In the genomic region with DNA sequence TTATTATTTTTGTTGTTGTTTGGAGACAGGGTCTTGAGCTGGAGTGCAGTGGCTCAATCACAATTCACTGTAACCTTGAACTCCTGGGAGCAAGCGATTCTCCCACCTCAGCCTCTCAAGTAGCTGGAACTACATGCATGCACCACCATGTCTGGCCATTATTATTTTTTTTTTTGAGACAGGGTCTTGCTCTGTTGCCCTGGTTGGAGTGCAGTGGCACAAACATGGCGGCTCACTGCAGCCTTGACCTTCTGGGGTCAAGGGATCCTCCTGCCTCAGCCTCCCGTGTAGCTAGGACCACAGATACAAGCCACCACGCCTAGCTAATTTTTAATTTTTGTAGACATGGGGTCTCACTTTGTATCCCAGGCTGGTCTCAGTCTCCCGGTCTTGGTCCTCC, we compare ENCODE assay signal across 40 cellular contexts.
"Had no signal": no experiment of that assay in that cellular context is flagged by ENCODE, and none has a peak within 500 bp of the region (broad histone marks: within the 10 kb centered on the region; RNA-seq: fewer than 3 reads in every experiment).

No MANE protein-coding gene starts in this region.

- H3K27me3 Mint-ChIP-seq: activated naive CD4-positive, alpha-beta T cell treated with anti-CD3 and anti-CD28 coated beads, Interleukin-2, amount 50 U/mL, for 24 hours; activated naive CD8-positive, alpha-beta T cell; activated naive CD8-positive, alpha-beta T cell treated with anti-CD3 and anti-CD28 coated beads for 36 hours; activated naive CD8-positive, alpha-beta T cell treated with anti-CD3 and anti-CD28 coated beads, Interleukin-2, amount 50 U/mL, for 24 hours; activated T-cell treated with anti-CD3 and anti-CD28 coated beads, Interleukin-2, amount 50 U/mL, for 24 hours; activated T-helper 17 cell treated with anti-CD3 and anti-CD28 coated beads, Interleukin-2, amount 50 U/mL, for 72 hours; central memory CD8-positive, alpha-beta T cell had no signal

- H3K4me1 ChIP-seq: adrenal gland, ascending aorta, body of pancreas, breast epithelium had no signal

- H3K4me3 ChIP-seq: adrenal gland, ascending aorta, body of pancreas, breast epithelium, cardiac muscle cell had no signal

- H3K4me1 Mint-ChIP-seq: activated naive CD4-positive, alpha-beta T cell treated with anti-CD3 and anti-CD28 coated beads, Interleukin-2, amount 10 ng/mL, durations not matched to agents 7 days and 5 days; activated naive CD4-positive, alpha-beta T cell treated with anti-CD3 and anti-CD28 coated beads, Interleukin-2, amount 50 U/mL, for 24 hours; activated naive CD8-positive, alpha-beta T cell treated with anti-CD3 and anti-CD28 coated beads for 36 hours; activated naive CD8-positive, alpha-beta T cell treated with anti-CD3 and anti-CD28 coated beads, Interleukin-2, amount 10 ng/mL, durations not matched to agents 7 days and 5 days; activated naive CD8-positive, alpha-beta T cell treated with anti-CD3 and anti-CD28 coated beads, Interleukin-2, amount 50 U/mL, for 24 hours; activated T-helper 17 cell treated with anti-CD3 and anti-CD28 coated beads, Interleukin-2, amount 50 U/mL, for 72 hours; brain; central memory CD8-positive, alpha-beta T cell had no signal

- H3K36me3 ChIP-seq: adrenal gland, ascending aorta, brain microvascular endothelial cell, breast epithelium, cardiac muscle cell had no signal

- H3K4me3 Mint-ChIP-seq: activated naive CD4-positive, alpha-beta T cell treated with anti-CD3 and anti-CD28 coated beads for 36 hours; activated naive CD4-positive, alpha-beta T cell treated with anti-CD3 and anti-CD28 coated beads, Interleukin-2, amount 10 ng/mL, durations not matched to agents 7 days and 5 days; activated naive CD4-positive, alpha-beta T cell treated with anti-CD3 and anti-CD28 coated beads, Interleukin-2, amount 50 U/mL, for 24 hours; activated naive CD8-positive, alpha-beta T cell; activated naive CD8-positive, alpha-beta T cell treated with anti-CD3 and anti-CD28 coated beads for 36 hours; activated naive CD8-positive, alpha-beta T cell treated with anti-CD3 and anti-CD28 coated beads, Interleukin-2, amount 10 ng/mL, durations not matched to agents 7 days and 5 days; activated naive CD8-positive, alpha-beta T cell treated with anti-CD3 and anti-CD28 coated beads, Interleukin-2, amount 50 U/mL, for 24 hours; activated T-cell treated with anti-CD3 and anti-CD28 coated beads, Interleukin-2, amount 50 U/mL, for 24 hours; activated T-cell treated with anti-CD3 and anti-CD28 coated beads, Interleukin-2, amount 50 U/mL, for 4 hours; activated T-cell treated with anti-CD3 and anti-CD28 coated beads, Interleukin-2, amount 50 U/mL, for 72 hours; activated T-helper 1 cell treated with anti-CD3 and anti-CD28 coated beads, Interleukin-12 subunit alpha, Interleukin-12 subunit beta, Interleukin-2, Interleukin-4 antibody, amounts not matched to agents 30 ng/mL and 10 ng/mL and 1 ng/mL, durations not matched to agents 14 hours and 24 hours and 36 hours; activated T-helper 17 cell treated with anti-CD3 and anti-CD28 coated beads, Interleukin-2, amount 50 U/mL, for 72 hours; brain; central memory CD8-positive, alpha-beta T cell had no signal

- H3K27ac Mint-ChIP-seq: activated naive CD4-positive, alpha-beta T cell treated with anti-CD3 and anti-CD28 coated beads for 36 hours; activated naive CD4-positive, alpha-beta T cell treated with anti-CD3 and anti-CD28 coated beads, Interleukin-2, amount 10 ng/mL, durations not matched to agents 7 days and 5 days; activated naive CD4-positive, alpha-beta T cell treated with anti-CD3 and anti-CD28 coated beads, Interleukin-2, amount 50 U/mL, for 24 hours; activated naive CD4-positive, alpha-beta T cell treated with anti-CD3 and anti-CD28 coated beads, Interleukin-2, amount 50 U/mL, for 72 hours; activated naive CD8-positive, alpha-beta T cell; activated naive CD8-positive, alpha-beta T cell treated with anti-CD3 and anti-CD28 coated beads for 36 hours; activated naive CD8-positive, alpha-beta T cell treated with anti-CD3 and anti-CD28 coated beads, Interleukin-2, amount 10 ng/mL, durations not matched to agents 7 days and 5 days; activated naive CD8-positive, alpha-beta T cell treated with anti-CD3 and anti-CD28 coated beads, Interleukin-2, amount 50 U/mL, for 24 hours; activated T-cell treated with anti-CD3 and anti-CD28 coated beads, Interleukin-2, amount 50 U/mL, for 24 hours; activated T-cell treated with anti-CD3 and anti-CD28 coated beads, Interleukin-2, amount 50 U/mL, for 72 hours; activated T-helper 1 cell treated with anti-CD3 and anti-CD28 coated beads, Interleukin-12 subunit alpha, Interleukin-12 subunit beta, Interleukin-2, Interleukin-4 antibody, amounts not matched to agents 30 ng/mL and 10 ng/mL and 1 ng/mL, durations not matched to agents 14 hours and 24 hours and 36 hours; activated T-helper 17 cell treated with anti-CD3 and anti-CD28 coated beads, Interleukin-2, amount 50 U/mL, for 72 hours; activated T-helper 2 cell treated with anti-CD3 and anti-CD28 coated beads, Interferon-gamma antibody, Interleukin-2, Interleukin-4, amounts not matched to agents 10 μg/mL and 5 μg/mL and 100 μg/mL, durations not matched to agents 14 hours and 24 hours and 36 hours; brain had no signal

- H3K27me3 ChIP-seq: adrenal gland, ascending aorta, body of pancreas, brain microvascular endothelial cell, breast epithelium, cardiac muscle cell had no signal

- H3K9me3 ChIP-seq: adrenal gland, ascending aorta, body of pancreas, breast epithelium had no signal

- FAIRE-seq: astrocyte, bronchial epithelial cell had no signal

- H3K36me3 Mint-ChIP-seq: activated naive CD4-positive, alpha-beta T cell treated with anti-CD3 and anti-CD28 coated beads, Interleukin-2, amount 10 ng/mL, durations not matched to agents 7 days and 5 days; activated naive CD4-positive, alpha-beta T cell treated with anti-CD3 and anti-CD28 coated beads, Interleukin-2, amount 50 U/mL, for 24 hours; activated naive CD4-positive, alpha-beta T cell treated with anti-CD3 and anti-CD28 coated beads, Interleukin-2, amount 50 U/mL, for 72 hours; activated naive CD8-positive, alpha-beta T cell; activated naive CD8-positive, alpha-beta T cell treated with anti-CD3 and anti-CD28 coated beads for 36 hours; activated naive CD8-positive, alpha-beta T cell treated with anti-CD3 and anti-CD28 coated beads, Interleukin-2, amount 10 ng/mL, durations not matched to agents 7 days and 5 days; brain had no signal

- H3K9me3 Mint-ChIP-seq: activated naive CD4-positive, alpha-beta T cell treated with anti-CD3 and anti-CD28 coated beads for 36 hours; activated naive CD4-positive, alpha-beta T cell treated with anti-CD3 and anti-CD28 coated beads, Interleukin-2, amount 10 ng/mL, durations not matched to agents 7 days and 5 days; activated naive CD4-positive, alpha-beta T cell treated with anti-CD3 and anti-CD28 coated beads, Interleukin-2, amount 50 U/mL, for 24 hours; activated naive CD4-positive, alpha-beta T cell treated with anti-CD3 and anti-CD28 coated beads, Interleukin-2, amount 50 U/mL, for 72 hours; activated naive CD8-positive, alpha-beta T cell treated with anti-CD3 and anti-CD28 coated beads for 36 hours; activated naive CD8-positive, alpha-beta T cell treated with anti-CD3 and anti-CD28 coated beads, Interleukin-2, amount 10 ng/mL, durations not matched to agents 7 days and 5 days; activated naive CD8-positive, alpha-beta T cell treated with anti-CD3 and anti-CD28 coated beads, Interleukin-2, amount 50 U/mL, for 24 hours; activated T-cell treated with anti-CD3 and anti-CD28 coated beads, Interleukin-2, amount 50 U/mL, for 24 hours; activated T-cell treated with anti-CD3 and anti-CD28 coated beads, Interleukin-2, amount 50 U/mL, for 4 hours; activated T-cell treated with anti-CD3 and anti-CD28 coated beads, Interleukin-2, amount 50 U/mL, for 72 hours; activated T-helper 1 cell treated with anti-CD3 and anti-CD28 coated beads, Interleukin-12 subunit alpha, Interleukin-12 subunit beta, Interleukin-2, Interleukin-4 antibody, amounts not matched to agents 30 ng/mL and 10 ng/mL and 1 ng/mL, durations not matched to agents 14 hours and 24 hours and 36 hours; activated T-helper 17 cell treated with anti-CD3 and anti-CD28 coated beads, Interleukin-2, amount 50 U/mL, for 72 hours; activated T-helper 2 cell treated with anti-CD3 and anti-CD28 coated beads, Interferon-gamma antibody, Interleukin-2, Interleukin-4, amounts not matched to agents 10 μg/mL and 5 μg/mL and 100 μg/mL, durations not matched to agents 14 hours and 24 hours and 36 hours; brain; central memory CD8-positive, alpha-beta T cell had no signal

- H3K27ac ChIP-seq: adrenal gland, ascending aorta, body of pancreas, brain microvascular endothelial cell, breast epithelium, cardiac muscle cell had no signal

- DNase-seq: activated effector memory CD4-positive, alpha-beta T cell treated with anti-CD3 and anti-CD28 coated beads, Interleukin-2, amount 50 U/mL, for 16 hours; activated effector memory CD4-positive, alpha-beta T cell treated with Interleukin-2 at 50 U/mL for 16 hours; activated gamma-delta T cell; activated gamma-delta T cell treated with Interleukin-2 at 50 U/mL for 16 hours; activated naive CD4-positive, alpha-beta T cell; activated naive CD4-positive, alpha-beta T cell treated with anti-CD3 and anti-CD28 coated beads for 36 hours; activated naive CD4-positive, alpha-beta T cell treated with anti-CD3 and anti-CD28 coated beads, Interleukin-2, amount 10 ng/mL, durations not matched to agents 7 days and 5 days; activated naive CD4-positive, alpha-beta T cell treated with anti-CD3 and anti-CD28 coated beads, Interleukin-2, amount 50 U/mL, for 16 hours; activated naive CD4-positive, alpha-beta T cell treated with Interleukin-2 at 50 U/mL for 16 hours; activated naive CD8-positive, alpha-beta T cell treated with anti-CD3 and anti-CD28 coated beads for 36 hours; activated naive CD8-positive, alpha-beta T cell treated with anti-CD3 and anti-CD28 coated beads, Interleukin-2, amount 10 ng/mL, durations not matched to agents 7 days and 5 days; activated naive CD8-positive, alpha-beta T cell treated with anti-CD3 and anti-CD28 coated beads, Interleukin-2, amount 50 U/mL, for 24 hours; activated T-cell treated with anti-CD3 and anti-CD28 coated beads, Interleukin-2, amount 50 U/mL, for 1 hour; activated T-cell treated with anti-CD3 and anti-CD28 coated beads, Interleukin-2, amount 50 U/mL, for 24 hours; activated T-cell treated with anti-CD3 and anti-CD28 coated beads, Interleukin-2, amount 50 U/mL, for 4 hours; activated T-cell treated with anti-CD3 and anti-CD28 coated beads, Interleukin-2, amount 50 U/mL, for 48 hours; activated T-cell treated with anti-CD3 and anti-CD28 coated beads, Interleukin-2, amount 50 U/mL, for 72 hours; adrenal gland; amniotic stem cell; amygdala; anterior cingulate cortex; aorta; body of pancreas; brain microvascular endothelial cell; caudate nucleus; central memory CD4-positive, alpha-beta T cell; cerebellar nuclear complex had no signal

- ATAC-seq: activated naive CD4-positive, alpha-beta T cell treated with anti-CD3 and anti-CD28 coated beads, Interleukin-2, amount 50 U/mL, for 72 hours; activated naive CD8-positive, alpha-beta T cell treated with anti-CD3 and anti-CD28 coated beads, Interleukin-2, amount 50 U/mL, for 24 hours; activated T-cell treated with anti-CD3 and anti-CD28 coated beads, Interleukin-2, amount 50 U/mL, for 4 hours; activated T-cell treated with anti-CD3 and anti-CD28 coated beads, Interleukin-2, amount 50 U/mL, for 72 hours; activated T-helper 17 cell treated with anti-CD3 and anti-CD28 coated beads, Interleukin-2, amount 50 U/mL, for 72 hours; body of pancreas had no signal
